In the genomic region with DNA sequence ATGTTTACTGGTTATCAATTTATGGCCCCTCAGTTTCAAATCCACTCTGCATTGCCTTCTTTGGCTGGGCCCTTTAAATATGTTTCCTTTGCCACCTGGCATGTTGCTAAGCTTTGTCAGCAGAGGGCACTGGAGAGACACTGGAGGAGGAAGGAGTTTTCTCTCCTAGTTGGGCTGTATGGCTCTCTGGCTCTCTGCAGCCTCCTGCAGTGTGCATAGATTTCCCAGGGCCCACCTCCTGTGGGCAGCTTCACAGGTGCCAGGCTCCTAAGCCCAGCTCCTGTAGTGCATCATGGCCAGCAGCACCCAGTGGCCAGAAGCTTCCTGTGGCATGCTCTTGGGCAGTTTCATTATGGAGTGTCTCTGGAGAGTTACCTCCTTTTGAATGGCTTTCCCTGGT, we compare ENCODE assay signal across 9 cellular contexts. TPM values are rescaled to one million over a fixed set of nuclear protein-coding genes. Genes with fewer than 3 reads are reported as not detected.
A peak's percentile ranks its signal among the peaks of the same experiment; 100 is the strongest.
DNase-seq lines count a peak whose midpoint lies in the region; ATAC-seq and TF ChIP-seq lines count a peak whose summit lies in the region.
"Had no signal": no experiment of that assay in that cellular context is flagged by ENCODE, and none has a peak within 500 bp of the region (broad histone marks: within the 10 kb centered on the region; RNA-seq: fewer than 3 reads in every experiment).

No MANE protein-coding gene starts in this region.

- no peak for TF ChIP-seq POLR2A in adrenal gland (IDR thresholded peaks at IDR 0.05)

- no peaks in the 10 kb centered on the region for H3K9me2 ChIP-seq in OCI-LY1 (ENCODE audit: low read depth, low read length)

- peak; percentile 60 for ATAC-seq in GM21786 (IDR thresholded peaks at IDR 0.05; ENCODE audit: unreplicated experiment)
- peak; percentile 45 for ATAC-seq in stimulated activated naive CD8-positive, alpha-beta T cell treated with anti-CD3 and anti-CD28 coated beads, Interleukin-15, amount 100 ng/mL, for 72 hours

- no peaks in the 10 kb centered on the region for H3F3A ChIP-seq in OCI-LY1 (ENCODE audit: insufficient read depth, low read length)

- peaks cover 9% of the 10 kb centered on the region for H3K27me3 Mint-ChIP-seq in stimulated activated naive CD8-positive, alpha-beta T cell treated with anti-CD3 and anti-CD28 coated beads, Interleukin-15, amount 100 ng/mL, for 72 hours
- H3K27me3 Mint-ChIP-seq: CD8-positive, alpha-beta memory T cell had no signal

- H3K79me2 ChIP-seq in OCI-LY1 (ENCODE audit: insufficient read depth, low read length): no peaks in the 10 kb centered on the region

- H3K36me3 ChIP-seq in OCI-LY1 (ENCODE audit: insufficient read depth, low read length) (no peaks in the 10 kb centered on the region), adrenal gland (replicated peaks in 1 of 2) (no peaks in the 10 kb centered on the region)

- H3K4me1 Mint-ChIP-seq in stimulated activated naive CD8-positive, alpha-beta T cell treated with anti-CD3 and anti-CD28 coated beads, Interleukin-15, amount 100 ng/mL, for 72 hours: peaks cover 22% of the 10 kb centered on the region

- H4K20me1 ChIP-seq in OCI-LY1 (ENCODE audit: insufficient read depth, low read length): no peaks in the 10 kb centered on the region

- no peaks in the 10 kb centered on the region for H3K27me3 ChIP-seq in OCI-LY1 (ENCODE audit: insufficient read depth, low read length)
- no peaks in the 10 kb centered on the region for H3K27me3 ChIP-seq in adrenal gland

- no peak overlapping the region for H3K4me3 Mint-ChIP-seq in stimulated activated naive CD8-positive, alpha-beta T cell treated with anti-CD3 and anti-CD28 coated beads, Interleukin-15, amount 100 ng/mL, for 72 hours

- H3K9me3 ChIP-seq in OCI-LY1 (ENCODE audit: low read length): no peaks in the 10 kb centered on the region
- no peaks in the 10 kb centered on the region for H3K9me3 ChIP-seq in adrenal gland (replicated peaks in 1 of 3)

- H2AFZ ChIP-seq in OCI-LY1 (ENCODE audit: low read length): no peak overlapping the region

- no peak overlapping the region for H3K4me3 ChIP-seq in OCI-LY1 (ENCODE audit: low read depth, low read length, poor library complexity, severe bottlenecking)
- H3K4me3 ChIP-seq in adrenal gland: no peak overlapping the region

- no peak overlapping the region for H3K4me2 ChIP-seq in OCI-LY1 (ENCODE audit: low read length)

- H3K9me3 Mint-ChIP-seq in stimulated activated naive CD8-positive, alpha-beta T cell treated with anti-CD3 and anti-CD28 coated beads, Interleukin-15, amount 100 ng/mL, for 72 hours: no peaks in the 10 kb centered on the region
- H3K9me3 Mint-ChIP-seq: CD8-positive, alpha-beta memory T cell had no signal

- intact Hi-C loops in adrenal gland (cut with DNase I): loop anchor here in 1 of 2 donors (5.0 kb wide), 1 partner anchor 711 kb away; no protein-coding TSS in a partner anchor

- H3K27ac Mint-ChIP-seq in stimulated activated naive CD8-positive, alpha-beta T cell treated with anti-CD3 and anti-CD28 coated beads, Interleukin-15, amount 100 ng/mL, for 72 hours: no peak overlapping the region

- DNase-seq in activated CD8-positive, alpha-beta memory T cell treated with anti-CD3 and anti-CD28 coated beads, Interleukin-2, amount 50 U/mL, for 48 hours: peak; percentile 54
- DNase-seq in activated CD8-positive, alpha-beta memory T cell treated with anti-CD3 and anti-CD28 coated beads, Interleukin-2, amount 50 U/mL, for 4 hours: no peak
- DNase-seq in LHCN-M2 (ENCODE audit: low read depth) (peak; percentile 73), adrenal gland (peak; percentile 40 to 62 (median 51)), iris pigment epithelial cell (ENCODE audit: low read depth) (peak; percentile 64)
- peak; percentile 42 to 45 for DNase-seq in stimulated activated naive CD8-positive, alpha-beta T cell treated with anti-CD3 and anti-CD28 coated beads, Interleukin-15, amount 100 ng/mL, for 72 hours

- H3K9ac ChIP-seq in OCI-LY1 (ENCODE audit: low read length): no peak overlapping the region

- no peak overlapping the region for H3K27ac ChIP-seq in OCI-LY1 (ENCODE audit: low read depth, low read length, poor library complexity, severe bottlenecking)
- H3K27ac ChIP-seq in adrenal gland: no peak overlapping the region

- H3K4me1 ChIP-seq in OCI-LY1 (ENCODE audit: insufficient read depth, low read length, severe bottlenecking) (peaks cover 15% of the 10 kb centered on the region), adrenal gland (replicated peaks in 1 of 2) (peaks cover 2 to 5% of the 10 kb centered on the region in 2 donors)

- TF ChIP-seq CTCF in OCI-LY1 (IDR thresholded peaks at IDR 0.05; ENCODE audit: low read length) (peak; percentile 85), adrenal gland (IDR thresholded peaks at IDR 0.05) (peak; percentile 30 to 54 (median 40))

RNA-seq across cellular contexts. Expression of a gene that starts 23.3 kb away (rescaled TPM):
- total RNA-seq in LHCN-M2 (2014; rRNA removed) (2.2 and 5.2 TPM in 2 replicates), adrenal gland (under 1 TPM in 5 of 8 donors, not detected in 3; 0.13 to 0.42 (median 0.28) TPM)
- polyA plus RNA-seq in LHCN-M2 (2012): 10.8 TPM
- under 1 TPM in 2 of 3 donors, not detected in 1; 0.07 to 0.22 TPM for polyA plus RNA-seq in adrenal gland
- polyA plus RNA-seq: CD8-positive, alpha-beta memory T cell had no signal
